9 cellular contexts compared by ENCODE assay signal in the genomic region with DNA sequence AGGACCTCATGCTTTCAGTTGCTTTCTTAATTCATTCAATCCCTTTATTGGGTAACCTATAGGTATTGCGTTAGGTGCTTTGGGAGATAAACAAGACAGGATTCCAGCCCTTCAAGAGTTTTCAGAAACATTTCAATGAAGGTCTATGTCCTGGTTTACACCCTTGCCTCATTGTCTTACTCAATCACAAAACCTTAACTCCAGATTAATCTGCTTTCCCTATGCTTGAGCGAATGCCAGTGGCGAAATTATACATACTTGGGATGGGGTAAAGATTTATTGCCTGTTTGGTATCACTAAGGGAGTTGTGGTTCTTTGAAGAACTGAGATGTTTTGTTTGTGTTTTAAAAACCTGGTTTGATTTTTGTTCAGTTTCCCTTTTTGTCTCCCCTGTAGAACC.
"Had no signal": no experiment of that assay in that cellular context is flagged by ENCODE, and none has a peak within 500 bp of the region (broad histone marks: within the 10 kb centered on the region; RNA-seq: fewer than 3 reads in every experiment).

No MANE protein-coding gene starts in this region.

- ATAC-seq: activated T-helper 17 cell treated with anti-CD3 and anti-CD28 coated beads, Interleukin-2, amount 50 U/mL, for 72 hours; stimulated activated memory B cell treated with anti-CD40 and anti-IgM and Interleukin-4, amounts not matched to agents 10 μg/mL and 1 μg/mL and 100 μg/mL, for 72 hours had no signal

- DNase-seq: activated CD4-positive, CD25-positive, alpha-beta regulatory T cell treated with anti-CD3 and anti-CD28 coated beads, Interleukin-2, amount 50 U/mL, for 72 hours; activated naive CD4-positive, alpha-beta T cell treated with anti-CD3 and anti-CD28 coated beads for 36 hours; activated T-cell treated with anti-CD3 and anti-CD28 coated beads for 4 hours; hypothalamus; stimulated activated CD4-positive, alpha-beta T cell treated with anti-CD3 and anti-CD28 coated beads, Interleukin-2, amount 100 ng/mL, for 48 hours; thyroid gland had no signal

- H3K36me3 ChIP-seq: thyroid gland, vagina had no signal

- H3K27ac ChIP-seq: thyroid gland, vagina had no signal

- H3K27me3 ChIP-seq: thyroid gland, vagina had no signal

- H3K4me1 ChIP-seq: thyroid gland, vagina had no signal

- H3K9me3 ChIP-seq: thyroid gland, vagina had no signal

- H3K4me3 ChIP-seq: thyroid gland, vagina had no signal
